ENCODE assay signal across 10 cellular contexts in the genomic region with DNA sequence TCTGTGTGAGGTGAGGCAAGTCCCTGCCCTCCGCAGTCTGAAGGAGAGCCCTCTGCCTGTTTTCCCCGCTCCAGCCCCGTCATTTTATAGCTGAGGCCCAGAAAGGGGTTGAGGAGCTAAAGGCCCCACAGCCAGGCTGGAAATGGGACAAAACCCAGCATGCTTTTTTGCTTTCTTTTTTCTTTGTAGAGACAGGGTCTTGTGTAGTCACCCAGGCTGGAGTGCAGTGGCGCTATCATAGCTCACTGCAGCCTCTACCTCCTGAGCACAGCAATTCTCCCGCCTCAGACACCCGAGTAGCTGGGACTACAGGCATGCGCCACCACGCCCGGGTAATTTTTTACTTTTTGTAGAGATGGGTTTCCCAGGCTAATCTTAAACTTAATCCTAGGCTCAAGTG. TPM values are rescaled to one million over a fixed set of nuclear protein-coding genes. Genes with fewer than 3 reads are reported as not detected.
DNase-seq lines count a peak whose midpoint lies in the region; ATAC-seq and TF ChIP-seq lines count a peak whose summit lies in the region.
"Had no signal": no experiment of that assay in that cellular context is flagged by ENCODE, and none has a peak within 500 bp of the region (broad histone marks: within the 10 kb centered on the region; RNA-seq: fewer than 3 reads in every experiment).

No MANE protein-coding gene starts in this region.

- TF ChIP-seq CTCF in WTC11 (IDR thresholded peaks at IDR 0.05) (no peak), mesothelial cell of epicardium (IDR thresholded peaks at IDR 0.05; ENCODE audit: unreplicated experiment) (no peak), tibial artery (IDR thresholded peaks at IDR 0.05) (no peak)

- H3K4me1 ChIP-seq in tibial artery: peaks cover 0 to 24% (median 10%) of the 10 kb centered on the region in 4 donors

- POLR2A ChIA-PET in activated CD4-positive, alpha-beta memory T cell treated with anti-CD3 and anti-CD28 coated beads for 36 hours (lab: Charles Lee): interaction anchor here (0.6 kb wide), 1 partner anchor 253 kb away, joined by 3 read pairs; a partner anchor contains a TSS
- POLR2A ChIA-PET in activated CD4-positive, alpha-beta memory T cell treated with anti-CD3 and anti-CD28 coated beads, Interleukin-2, amount 10 ng/mL, durations not matched to agents 7 days and 5 days (lab: Charles Lee): no interaction called here
- POLR2A ChIA-PET in WTC11 (lab: Charles Lee): interaction anchor here (1.0 to 1.3 kb wide), 2 partner anchors 10 to 39 kb away, joined by 3 read pairs; no protein-coding TSS in a partner anchor

- intact Hi-C loops in activated CD4-positive, alpha-beta memory T cell treated with anti-CD3 and anti-CD28 coated beads for 36 hours (cut with micrococcal nuclease): no loop called here
- intact Hi-C loops in tibial artery (cut with DNase I; ENCODE audit: low total_unique reads): loop anchor here (5.0 kb wide), 1 partner anchor 40 kb away; no protein-coding TSS in a partner anchor

- no peaks in the 10 kb centered on the region for H3K9me3 ChIP-seq in tibial artery

- no peak overlapping the region for H3K4me3 Mint-ChIP-seq in activated CD4-positive, alpha-beta memory T cell treated with anti-CD3 and anti-CD28 coated beads for 36 hours
- no peak overlapping the region for H3K4me3 Mint-ChIP-seq in activated CD4-positive, alpha-beta memory T cell treated with anti-CD3 and anti-CD28 coated beads, Interleukin-2, amount 10 ng/mL, durations not matched to agents 7 days and 5 days
- H3K4me3 Mint-ChIP-seq in WTC11 (no peak overlapping the region), mesothelial cell of epicardium (no peak overlapping the region)

- no peaks in the 10 kb centered on the region for H3K9me3 Mint-ChIP-seq in activated CD4-positive, alpha-beta memory T cell treated with anti-CD3 and anti-CD28 coated beads for 36 hours
- H3K9me3 Mint-ChIP-seq in activated CD4-positive, alpha-beta memory T cell treated with anti-CD3 and anti-CD28 coated beads, Interleukin-2, amount 10 ng/mL, durations not matched to agents 7 days and 5 days: no peaks in the 10 kb centered on the region
- H3K9me3 Mint-ChIP-seq in WTC11: no peaks in the 10 kb centered on the region
- no peaks in the 10 kb centered on the region for H3K9me3 Mint-ChIP-seq in mesothelial cell of epicardium

- no peaks in the 10 kb centered on the region for H3K27me3 ChIP-seq in tibial artery

- no peaks in the 10 kb centered on the region for H3K36me3 Mint-ChIP-seq in activated CD4-positive, alpha-beta memory T cell treated with anti-CD3 and anti-CD28 coated beads for 36 hours
- H3K36me3 Mint-ChIP-seq in activated CD4-positive, alpha-beta memory T cell treated with anti-CD3 and anti-CD28 coated beads, Interleukin-2, amount 10 ng/mL, durations not matched to agents 7 days and 5 days (ENCODE audit: low read depth): no peaks in the 10 kb centered on the region
- H3K36me3 Mint-ChIP-seq in WTC11 (no peaks in the 10 kb centered on the region), mesothelial cell of epicardium (no peaks in the 10 kb centered on the region)

- CTCF ChIA-PET in activated CD4-positive, alpha-beta memory T cell treated with anti-CD3 and anti-CD28 coated beads for 36 hours (lab: Charles Lee): interaction anchor here (0.6 kb wide), 1 partner anchor 98 kb away, joined by 3 read pairs; no protein-coding TSS in a partner anchor
- CTCF ChIA-PET in activated CD4-positive, alpha-beta memory T cell treated with anti-CD3 and anti-CD28 coated beads, Interleukin-2, amount 10 ng/mL, durations not matched to agents 7 days and 5 days (lab: Charles Lee): interaction anchor here (1.3 kb wide), 1 partner anchor 9 kb away, joined by 3 read pairs; no protein-coding TSS in a partner anchor
- CTCF ChIA-PET in WTC11 (lab: Charles Lee): interaction anchor here (0.7 to 5.2 kb wide), 9 partner anchors 10 to 226 kb away, joined by 3 to 16 read pairs (median 3); a partner anchor contains a TSS

- no peaks in the 10 kb centered on the region for H3K36me3 ChIP-seq in tibial artery

- peak overlapping the region; percentile 39 to 67 for H3K27ac ChIP-seq in tibial artery

- no peak overlapping the region for H3K4me3 ChIP-seq in tibial artery

- no peak for DNase-seq in activated CD4-positive, alpha-beta memory T cell treated with anti-CD3 and anti-CD28 coated beads for 36 hours
- no peak for DNase-seq in activated CD4-positive, alpha-beta memory T cell treated with anti-CD3 and anti-CD28 coated beads, Interleukin-2, amount 10 ng/mL, durations not matched to agents 7 days and 5 days
- no peak for DNase-seq in WTC11 (ENCODE audit: low spot score)
- peak in 1 of 2 experiments; percentile 46 for DNase-seq in mesothelial cell of epicardium (ENCODE audit: low spot score in 2 of 2, unreplicated experiment in 2 of 2)
- DNase-seq in tibial artery: no peak
- no peak for DNase-seq in activated CD4-positive, alpha-beta T cell treated with anti-CD3 and anti-CD28 coated beads, Interleukin-2, amount 50 U/mL, for 48 hours
- DNase-seq in islet precursor cell: no peak
- DNase-seq: activated naive CD4-positive, alpha-beta T cell; NCI-H526 had no signal

- H3K4me1 Mint-ChIP-seq in activated CD4-positive, alpha-beta memory T cell treated with anti-CD3 and anti-CD28 coated beads for 36 hours (ENCODE audit: low read depth): peaks cover 14% of the 10 kb centered on the region
- peaks cover 4% of the 10 kb centered on the region for H3K4me1 Mint-ChIP-seq in activated CD4-positive, alpha-beta memory T cell treated with anti-CD3 and anti-CD28 coated beads, Interleukin-2, amount 10 ng/mL, durations not matched to agents 7 days and 5 days
- H3K4me1 Mint-ChIP-seq in WTC11: peaks cover 44% of the 10 kb centered on the region
- H3K4me1 Mint-ChIP-seq in mesothelial cell of epicardium: peaks cover 33% of the 10 kb centered on the region

- peak overlapping the region; percentile 23 for H3K27ac Mint-ChIP-seq in activated CD4-positive, alpha-beta memory T cell treated with anti-CD3 and anti-CD28 coated beads for 36 hours
- H3K27ac Mint-ChIP-seq in activated CD4-positive, alpha-beta memory T cell treated with anti-CD3 and anti-CD28 coated beads, Interleukin-2, amount 10 ng/mL, durations not matched to agents 7 days and 5 days: no peak overlapping the region
- H3K27ac Mint-ChIP-seq in WTC11 (no peak overlapping the region), mesothelial cell of epicardium (peak overlapping the region; percentile 86)

- no peaks in the 10 kb centered on the region for H3K27me3 Mint-ChIP-seq in activated CD4-positive, alpha-beta memory T cell treated with anti-CD3 and anti-CD28 coated beads for 36 hours
- peaks cover 2% of the 10 kb centered on the region for H3K27me3 Mint-ChIP-seq in activated CD4-positive, alpha-beta memory T cell treated with anti-CD3 and anti-CD28 coated beads, Interleukin-2, amount 10 ng/mL, durations not matched to agents 7 days and 5 days
- no peaks in the 10 kb centered on the region for H3K27me3 Mint-ChIP-seq in WTC11 (ENCODE audit: low read depth)
- no peaks in the 10 kb centered on the region for H3K27me3 Mint-ChIP-seq in mesothelial cell of epicardium (ENCODE audit: low read depth)

- 0 out of 2 replicates have a peak, but pooled peaks have one; percentile 23 for ATAC-seq in WTC11
- no peak for ATAC-seq in HG03378 (IDR thresholded peaks at IDR 0.05; ENCODE audit: unreplicated experiment)

TF ChIP-seq in WTC11, 78 proteins besides CTCF, POLR2A, EP300 and RAD21 (continues in another document):
- TF ChIP-seq, protein P1, sequence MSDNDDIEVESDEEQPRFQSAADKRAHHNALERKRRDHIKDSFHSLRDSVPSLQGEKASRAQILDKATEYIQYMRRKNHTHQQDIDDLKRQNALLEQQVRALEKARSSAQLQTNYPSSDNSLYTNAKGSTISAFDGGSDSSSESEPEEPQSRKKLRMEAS (CRISPR knock-in tag; IDR thresholded peaks at IDR 0.05): no peak
- no peak for TF ChIP-seq ZNF232 (CRISPR knock-in tag; IDR thresholded peaks at IDR 0.05)
- TF ChIP-seq MXD4 (CRISPR knock-in tag; IDR thresholded peaks at IDR 0.05; ENCODE audit: borderline replicate concordance): no peak
- TF ChIP-seq ZNF263 (CRISPR knock-in tag; IDR thresholded peaks at IDR 0.05; ENCODE audit: low read depth): no peak
- TF ChIP-seq, protein P2, sequence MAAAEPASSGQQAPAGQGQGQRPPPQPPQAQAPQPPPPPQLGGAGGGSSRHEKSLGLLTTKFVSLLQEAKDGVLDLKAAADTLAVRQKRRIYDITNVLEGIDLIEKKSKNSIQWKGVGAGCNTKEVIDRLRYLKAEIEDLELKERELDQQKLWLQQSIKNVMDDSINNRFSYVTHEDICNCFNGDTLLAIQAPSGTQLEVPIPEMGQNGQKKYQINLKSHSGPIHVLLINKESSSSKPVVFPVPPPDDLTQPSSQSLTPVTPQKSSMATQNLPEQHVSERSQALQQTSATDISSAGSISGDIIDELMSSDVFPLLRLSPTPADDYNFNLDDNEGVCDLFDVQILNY (CRISPR knock-in tag; IDR thresholded peaks at IDR 0.05): no peak
- TF ChIP-seq, protein P3, sequence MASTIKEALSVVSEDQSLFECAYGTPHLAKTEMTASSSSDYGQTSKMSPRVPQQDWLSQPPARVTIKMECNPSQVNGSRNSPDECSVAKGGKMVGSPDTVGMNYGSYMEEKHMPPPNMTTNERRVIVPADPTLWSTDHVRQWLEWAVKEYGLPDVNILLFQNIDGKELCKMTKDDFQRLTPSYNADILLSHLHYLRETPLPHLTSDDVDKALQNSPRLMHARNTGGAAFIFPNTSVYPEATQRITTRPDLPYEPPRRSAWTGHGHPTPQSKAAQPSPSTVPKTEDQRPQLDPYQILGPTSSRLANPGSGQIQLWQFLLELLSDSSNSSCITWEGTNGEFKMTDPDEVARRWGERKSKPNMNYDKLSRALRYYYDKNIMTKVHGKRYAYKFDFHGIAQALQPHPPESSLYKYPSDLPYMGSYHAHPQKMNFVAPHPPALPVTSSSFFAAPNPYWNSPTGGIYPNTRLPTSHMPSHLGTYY (CRISPR knock-in tag; IDR thresholded peaks at IDR 0.05): no peak
- TF ChIP-seq ELF4 (CRISPR knock-in tag; IDR thresholded peaks at IDR 0.05; ENCODE audit: low read depth): no peak
- TF ChIP-seq TP53 (CRISPR knock-in tag; IDR thresholded peaks at IDR 0.05): no peak
- no peak for TF ChIP-seq FOXJ3 (CRISPR knock-in tag; IDR thresholded peaks at IDR 0.05; ENCODE audit: borderline replicate concordance)
- TF ChIP-seq, protein P4, sequence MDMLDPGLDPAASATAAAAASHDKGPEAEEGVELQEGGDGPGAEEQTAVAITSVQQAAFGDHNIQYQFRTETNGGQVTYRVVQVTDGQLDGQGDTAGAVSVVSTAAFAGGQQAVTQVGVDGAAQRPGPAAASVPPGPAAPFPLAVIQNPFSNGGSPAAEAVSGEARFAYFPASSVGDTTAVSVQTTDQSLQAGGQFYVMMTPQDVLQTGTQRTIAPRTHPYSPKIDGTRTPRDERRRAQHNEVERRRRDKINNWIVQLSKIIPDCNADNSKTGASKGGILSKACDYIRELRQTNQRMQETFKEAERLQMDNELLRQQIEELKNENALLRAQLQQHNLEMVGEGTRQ (CRISPR knock-in tag; IDR thresholded peaks at IDR 0.05): no peak

RNA-seq across cellular contexts. Expression of a gene that starts 11.0 kb away (rescaled TPM):
- 100 to 1,000 TPM; 130 to 134 TPM for total RNA-seq in activated CD4-positive, alpha-beta memory T cell treated with anti-CD3 and anti-CD28 coated beads for 36 hours
- 100 to 1,000 TPM; 149 to 157 TPM for total RNA-seq in activated CD4-positive, alpha-beta memory T cell treated with anti-CD3 and anti-CD28 coated beads, Interleukin-2, amount 10 ng/mL, durations not matched to agents 7 days and 5 days
- total RNA-seq in WTC11 (2021) (72.4 to 77.7 TPM (median 73.0 TPM) in 3 replicates), mesothelial cell of epicardium (60.8 to 71.0 TPM (median 62.0 TPM) in 3 replicates)

Comparison
In these comparisons a context has a peak if more than half of its experiments do, and no peak if none do; other contexts are left out.
1. H3K27ac Mint-ChIP-seq: peak in activated CD4-positive, alpha-beta memory T cell treated with anti-CD3 and anti-CD28 coated beads for 36 hours (single experiment) and mesothelial cell of epicardium (single experiment); none in activated CD4-positive, alpha-beta memory T cell treated with anti-CD3 and anti-CD28 coated beads, Interleukin-2, amount 10 ng/mL, durations not matched to agents 7 days and 5 days (single experiment) and WTC11 (single experiment).